ENCODE assay signal across 1 cellular context in the genomic region with DNA sequence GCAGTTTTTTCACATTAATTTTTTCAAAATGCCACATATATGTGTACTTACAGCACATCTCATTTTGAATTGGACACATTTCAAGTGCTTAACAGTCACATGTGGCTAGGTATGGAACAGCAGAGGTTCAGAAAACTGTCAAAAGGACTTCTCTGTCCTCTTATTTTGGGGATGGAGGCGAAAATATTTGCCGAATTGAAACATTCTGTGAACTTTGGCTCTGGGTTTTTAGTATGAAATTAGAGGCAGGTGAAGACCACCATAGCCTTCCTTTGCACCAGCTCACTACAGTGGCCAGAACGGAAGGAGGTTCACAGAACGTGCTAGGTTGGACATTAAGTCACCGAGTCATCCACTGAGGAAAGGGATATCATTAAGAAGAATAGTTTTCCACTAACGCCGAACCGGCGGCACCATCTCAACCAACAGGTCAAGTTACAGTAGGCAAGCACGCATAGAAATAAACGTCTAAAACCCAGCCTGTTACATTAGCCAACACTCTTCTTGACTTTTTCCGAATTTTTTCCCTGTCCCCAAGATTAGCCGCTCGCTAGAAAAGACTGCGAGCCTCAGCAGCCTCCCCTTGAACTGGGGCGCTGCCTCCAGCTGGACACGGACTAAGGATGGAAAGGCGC.
TF ChIP-seq lines count a peak whose summit lies in the region.

No MANE protein-coding gene starts in this region.

TF ChIP-seq in K562, 482 proteins besides CTCF, POLR2A, EP300 and RAD21 (continued from another document):
- TF ChIP-seq, protein P1, sequence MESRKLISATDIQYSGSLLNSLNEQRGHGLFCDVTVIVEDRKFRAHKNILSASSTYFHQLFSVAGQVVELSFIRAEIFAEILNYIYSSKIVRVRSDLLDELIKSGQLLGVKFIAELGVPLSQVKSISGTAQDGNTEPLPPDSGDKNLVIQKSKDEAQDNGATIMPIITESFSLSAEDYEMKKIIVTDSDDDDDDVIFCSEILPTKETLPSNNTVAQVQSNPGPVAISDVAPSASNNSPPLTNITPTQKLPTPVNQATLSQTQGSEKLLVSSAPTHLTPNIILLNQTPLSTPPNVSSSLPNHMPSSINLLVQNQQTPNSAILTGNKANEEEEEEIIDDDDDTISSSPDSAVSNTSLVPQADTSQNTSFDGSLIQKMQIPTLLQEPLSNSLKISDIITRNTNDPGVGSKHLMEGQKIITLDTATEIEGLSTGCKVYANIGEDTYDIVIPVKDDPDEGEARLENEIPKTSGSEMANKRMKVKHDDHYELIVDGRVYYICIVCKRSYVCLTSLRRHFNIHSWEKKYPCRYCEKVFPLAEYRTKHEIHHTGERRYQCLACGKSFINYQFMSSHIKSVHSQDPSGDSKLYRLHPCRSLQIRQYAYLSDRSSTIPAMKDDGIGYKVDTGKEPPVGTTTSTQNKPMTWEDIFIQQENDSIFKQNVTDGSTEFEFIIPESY (CRISPR knock-in tag; IDR thresholded peaks at IDR 0.05) = no peak
- TF ChIP-seq YBX1 (IDR thresholded peaks at IDR 0.05) (no peak), ETS2 (tag; IDR thresholded peaks at IDR 0.05; ENCODE audit: borderline replicate concordance, poor library complexity, severe bottlenecking) (no peak), MYNN (IDR thresholded peaks at IDR 0.05) (no peak), MYNN (CRISPR knock-in tag; IDR thresholded peaks at IDR 0.05) (no peak), SP1 (CRISPR knock-in tag; IDR thresholded peaks at IDR 0.05) (no peak)
- TF ChIP-seq, protein P2, sequence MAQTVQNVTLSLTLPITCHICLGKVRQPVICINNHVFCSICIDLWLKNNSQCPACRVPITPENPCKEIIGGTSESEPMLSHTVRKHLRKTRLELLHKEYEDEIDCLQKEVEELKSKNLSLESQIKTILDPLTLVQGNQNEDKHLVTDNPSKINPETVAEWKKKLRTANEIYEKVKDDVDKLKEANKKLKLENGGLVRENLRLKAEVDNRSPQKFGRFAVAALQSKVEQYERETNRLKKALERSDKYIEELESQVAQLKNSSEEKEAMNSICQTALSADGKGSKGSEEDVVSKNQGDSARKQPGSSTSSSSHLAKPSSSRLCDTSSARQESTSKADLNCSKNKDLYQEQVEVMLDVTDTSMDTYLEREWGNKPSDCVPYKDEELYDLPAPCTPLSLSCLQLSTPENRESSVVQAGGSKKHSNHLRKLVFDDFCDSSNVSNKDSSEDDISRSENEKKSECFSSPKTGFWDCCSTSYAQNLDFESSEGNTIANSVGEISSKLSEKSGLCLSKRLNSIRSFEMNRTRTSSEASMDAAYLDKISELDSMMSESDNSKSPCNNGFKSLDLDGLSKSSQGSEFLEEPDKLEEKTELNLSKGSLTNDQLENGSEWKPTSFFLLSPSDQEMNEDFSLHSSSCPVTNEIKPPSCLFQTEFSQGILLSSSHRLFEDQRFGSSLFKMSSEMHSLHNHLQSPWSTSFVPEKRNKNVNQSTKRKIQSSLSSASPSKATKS (CRISPR knock-in tag; IDR thresholded peaks at IDR 0.05) = no peak
